Comparison of ENCODE assay signal across 10 cellular contexts in the genomic region with DNA sequence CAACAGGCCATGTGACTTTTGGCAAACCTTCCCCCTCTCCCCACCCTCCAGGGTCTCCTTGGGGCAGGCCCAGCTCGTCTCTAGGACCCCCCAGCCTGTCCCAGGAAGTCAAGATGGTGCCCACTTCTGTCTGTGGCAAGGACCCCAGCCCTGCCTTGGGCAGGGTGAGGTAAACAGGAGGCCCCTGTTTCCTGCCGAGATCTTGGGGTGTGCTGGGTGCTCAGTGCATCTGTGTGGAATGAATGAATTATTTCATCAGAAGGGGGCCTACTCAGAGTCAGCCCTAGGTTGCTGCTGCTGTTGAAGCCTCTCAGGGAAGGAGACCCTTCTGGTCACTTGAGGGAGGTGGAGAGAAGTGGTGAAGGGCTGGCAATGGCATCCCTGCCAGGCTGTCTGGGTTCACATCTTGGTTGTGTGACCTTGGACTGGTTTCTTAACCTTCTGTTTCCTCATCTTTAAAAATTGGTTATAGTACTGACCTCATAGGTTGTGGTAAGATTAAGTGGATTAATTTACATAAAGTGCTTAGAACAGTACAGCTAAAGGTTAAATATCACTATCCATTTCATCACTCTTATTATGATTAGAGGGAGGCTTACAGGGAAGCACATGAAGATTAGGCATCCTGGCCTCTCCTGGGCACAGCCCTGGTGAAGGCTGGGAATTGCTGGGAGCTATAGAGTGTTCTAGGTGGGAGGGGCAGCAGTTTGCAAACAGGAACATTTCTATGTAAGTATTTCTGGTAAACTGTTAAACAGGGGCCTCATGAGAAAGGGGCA.
DNase-seq lines count a peak whose midpoint lies in the region; ATAC-seq and TF ChIP-seq lines count a peak whose summit lies in the region.
"Had no signal": no experiment of that assay in that cellular context is flagged by ENCODE, and none has a peak within 500 bp of the region (broad histone marks: within the 10 kb centered on the region; RNA-seq: fewer than 3 reads in every experiment).

No MANE protein-coding gene starts in this region.

- H3K27me3 Mint-ChIP-seq in activated naive CD8-positive, alpha-beta T cell treated with anti-CD3 and anti-CD28 coated beads, Interleukin-2, amount 10 ng/mL, durations not matched to agents 7 days and 5 days: no peaks in the 10 kb centered on the region

- H3K27ac Mint-ChIP-seq in activated naive CD8-positive, alpha-beta T cell treated with anti-CD3 and anti-CD28 coated beads, Interleukin-2, amount 10 ng/mL, durations not matched to agents 7 days and 5 days: peak overlapping the region; percentile 95

- peaks cover 2% of the 10 kb centered on the region for H3K36me3 Mint-ChIP-seq in activated naive CD8-positive, alpha-beta T cell treated with anti-CD3 and anti-CD28 coated beads, Interleukin-2, amount 10 ng/mL, durations not matched to agents 7 days and 5 days

- peaks cover 41% of the 10 kb centered on the region for H3K4me1 Mint-ChIP-seq in activated naive CD8-positive, alpha-beta T cell treated with anti-CD3 and anti-CD28 coated beads, Interleukin-2, amount 10 ng/mL, durations not matched to agents 7 days and 5 days

- H3K9me3 Mint-ChIP-seq in activated naive CD8-positive, alpha-beta T cell treated with anti-CD3 and anti-CD28 coated beads, Interleukin-2, amount 10 ng/mL, durations not matched to agents 7 days and 5 days: no peaks in the 10 kb centered on the region

- H3K9me3 ChIP-seq in right atrium auricular region: no peaks in the 10 kb centered on the region
- H3K9me3 ChIP-seq in muscle layer of colon (ENCODE audit: low read length): no peaks in the 10 kb centered on the region
- H3K9me3 ChIP-seq: testis had no signal

- H3K27me3 ChIP-seq in right atrium auricular region (no peaks in the 10 kb centered on the region), muscle layer of colon (ENCODE audit: control insufficient read depth in 1 of 2, insufficient read depth in 2 of 2, low read length in 2 of 2) (no peaks in the 10 kb centered on the region)
- H3K27me3 ChIP-seq: testis had no signal

- peak overlapping the region; percentile 81 for H3K4me3 Mint-ChIP-seq in activated naive CD8-positive, alpha-beta T cell treated with anti-CD3 and anti-CD28 coated beads, Interleukin-2, amount 10 ng/mL, durations not matched to agents 7 days and 5 days

- POLR2A ChIA-PET in activated naive CD8-positive, alpha-beta T cell treated with anti-CD3 and anti-CD28 coated beads, Interleukin-2, amount 10 ng/mL, durations not matched to agents 7 days and 5 days (lab: Charles Lee): interaction anchor here (1.0 to 2.0 kb wide), 6 partner anchors 10 to 187 kb away, joined by 3 to 10 read pairs (median 5); no protein-coding TSS in a partner anchor

- H3K4me3 ChIP-seq in right atrium auricular region (no peak overlapping the region), muscle layer of colon (ENCODE audit: low read depth in 1 of 2, low read length in 2 of 2) (no peak overlapping the region)
- H3K4me3 ChIP-seq: testis had no signal

- ATAC-seq in left ventricle myocardium superior (no peak), HG03025 (IDR thresholded peaks at IDR 0.05; ENCODE audit: low FRiP score, unreplicated experiment) (no peak), GM18873 (IDR thresholded peaks at IDR 0.05; ENCODE audit: low FRiP score, unreplicated experiment) (no peak)
- ATAC-seq in activated naive CD8-positive, alpha-beta T cell treated with anti-CD3 and anti-CD28 coated beads, Interleukin-2, amount 10 ng/mL, durations not matched to agents 7 days and 5 days (ENCODE audit: low read depth): peak; percentile 54

- TF ChIP-seq CTCF in right atrium auricular region (IDR thresholded peaks at IDR 0.05): no peak

- H3K36me3 ChIP-seq in right atrium auricular region: peaks cover 15% of the 10 kb centered on the region
- H3K36me3 ChIP-seq in muscle layer of colon (ENCODE audit: insufficient read depth, low read length): peaks cover 18% of the 10 kb centered on the region

- no peak for DNase-seq in right atrium auricular region (ENCODE audit: low spot score)
- DNase-seq in left ventricle myocardium superior: no peak
- DNase-seq in activated naive CD8-positive, alpha-beta T cell treated with anti-CD3 and anti-CD28 coated beads, Interleukin-2, amount 10 ng/mL, durations not matched to agents 7 days and 5 days: peak; percentile 48
- DNase-seq in DMS53 treated with DMSO at 0.1 percent for 48 hours (lab: John Stamatoyannopoulos, UW; ENCODE audit: unreplicated experiment): no peak
- no peak for DNase-seq in activated effector memory CD4-positive, alpha-beta T cell treated with anti-CD3 and anti-CD28 coated beads, Interleukin-2, amount 50 U/mL, for 16 hours
- DNase-seq: COR-L47, testis had no signal

- H3K9ac ChIP-seq in muscle layer of colon (ENCODE audit: low read length): no peak overlapping the region

- H3K4me1 ChIP-seq in right atrium auricular region: peaks cover 5 to 100% of the 10 kb centered on the region in 2 donors
- H3K4me1 ChIP-seq in muscle layer of colon (ENCODE audit: insufficient read depth, low read length): peaks cover 84% of the 10 kb centered on the region

- intact Hi-C loops in left ventricle myocardium superior (cut with micrococcal nuclease): loop anchor here (10.0 kb wide), 1 partner anchor 58 kb away; no protein-coding TSS in a partner anchor

- H3K27ac ChIP-seq in right atrium auricular region: peak overlapping the region; percentile 93 to 98
- H3K27ac ChIP-seq in muscle layer of colon (ENCODE audit: low read depth, low read length): peak overlapping the region; percentile 10
